In the genomic region with DNA sequence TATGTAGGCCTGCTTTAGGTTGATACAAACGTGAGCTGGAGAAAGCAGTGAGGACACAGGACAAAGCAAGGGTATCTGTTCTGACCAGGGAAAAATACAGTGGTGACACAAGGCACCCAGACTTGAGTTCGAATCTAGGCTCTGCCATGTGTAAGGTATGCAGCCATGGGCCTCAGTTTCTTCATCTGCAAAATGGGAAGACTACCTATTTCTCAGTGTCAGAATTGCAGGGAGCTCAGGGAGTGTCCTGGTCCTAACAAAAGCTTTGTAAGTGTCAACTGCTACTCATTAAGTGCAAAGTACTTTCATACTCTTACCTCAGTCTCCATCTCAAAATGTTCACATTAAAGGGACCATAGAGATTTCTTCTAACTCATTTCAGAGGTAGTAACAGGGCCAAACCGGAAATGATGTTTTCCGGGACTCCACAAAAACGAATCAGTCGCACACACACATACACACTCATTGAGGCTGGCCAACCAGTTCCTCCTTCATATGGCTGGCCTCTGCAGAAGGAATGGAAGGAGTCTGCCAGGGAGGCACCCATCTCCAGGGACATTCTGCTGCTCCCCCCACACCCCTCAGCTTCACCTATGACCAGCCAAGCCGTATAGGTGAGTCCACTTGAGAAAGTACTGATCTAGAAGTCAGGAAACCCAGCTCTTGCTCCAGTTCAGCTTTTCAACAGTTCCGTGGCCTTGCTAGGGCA, we compare ENCODE assay signal across 2 cellular contexts.
TF ChIP-seq lines count a peak whose summit lies in the region.

No MANE protein-coding gene starts in this region.

TF ChIP-seq in SK-N-SH, 30 proteins besides CTCF, POLR2A, EP300 and RAD21 (continued from another document):
- TF ChIP-seq TCF12 (IDR thresholded peaks at IDR 0.05) (no peak), FOSL2 (IDR thresholded peaks at IDR 0.05; ENCODE audit: borderline replicate concordance, low read depth) (no peak), RCOR1 (IDR thresholded peaks at IDR 0.05; ENCODE audit: low read length) (no peak), FOXJ3 (CRISPR knock-in tag; IDR thresholded peaks at IDR 0.05) (no peak), NFIC (IDR thresholded peaks at IDR 0.05; ENCODE audit: borderline replicate concordance) (no peak), CHD2 (IDR thresholded peaks at IDR 0.05; ENCODE audit: low read length, partially characterized antibody) (no peak)
- TF ChIP-seq, protein P1, sequence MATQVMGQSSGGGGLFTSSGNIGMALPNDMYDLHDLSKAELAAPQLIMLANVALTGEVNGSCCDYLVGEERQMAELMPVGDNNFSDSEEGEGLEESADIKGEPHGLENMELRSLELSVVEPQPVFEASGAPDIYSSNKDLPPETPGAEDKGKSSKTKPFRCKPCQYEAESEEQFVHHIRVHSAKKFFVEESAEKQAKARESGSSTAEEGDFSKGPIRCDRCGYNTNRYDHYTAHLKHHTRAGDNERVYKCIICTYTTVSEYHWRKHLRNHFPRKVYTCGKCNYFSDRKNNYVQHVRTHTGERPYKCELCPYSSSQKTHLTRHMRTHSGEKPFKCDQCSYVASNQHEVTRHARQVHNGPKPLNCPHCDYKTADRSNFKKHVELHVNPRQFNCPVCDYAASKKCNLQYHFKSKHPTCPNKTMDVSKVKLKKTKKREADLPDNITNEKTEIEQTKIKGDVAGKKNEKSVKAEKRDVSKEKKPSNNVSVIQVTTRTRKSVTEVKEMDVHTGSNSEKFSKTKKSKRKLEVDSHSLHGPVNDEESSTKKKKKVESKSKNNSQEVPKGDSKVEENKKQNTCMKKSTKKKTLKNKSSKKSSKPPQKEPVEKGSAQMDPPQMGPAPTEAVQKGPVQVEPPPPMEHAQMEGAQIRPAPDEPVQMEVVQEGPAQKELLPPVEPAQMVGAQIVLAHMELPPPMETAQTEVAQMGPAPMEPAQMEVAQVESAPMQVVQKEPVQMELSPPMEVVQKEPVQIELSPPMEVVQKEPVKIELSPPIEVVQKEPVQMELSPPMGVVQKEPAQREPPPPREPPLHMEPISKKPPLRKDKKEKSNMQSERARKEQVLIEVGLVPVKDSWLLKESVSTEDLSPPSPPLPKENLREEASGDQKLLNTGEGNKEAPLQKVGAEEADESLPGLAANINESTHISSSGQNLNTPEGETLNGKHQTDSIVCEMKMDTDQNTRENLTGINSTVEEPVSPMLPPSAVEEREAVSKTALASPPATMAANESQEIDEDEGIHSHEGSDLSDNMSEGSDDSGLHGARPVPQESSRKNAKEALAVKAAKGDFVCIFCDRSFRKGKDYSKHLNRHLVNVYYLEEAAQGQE (IDR thresholded peaks at IDR 0.05; ENCODE audit: low read depth, low read length): no peak
- TF ChIP-seq, protein P2, sequence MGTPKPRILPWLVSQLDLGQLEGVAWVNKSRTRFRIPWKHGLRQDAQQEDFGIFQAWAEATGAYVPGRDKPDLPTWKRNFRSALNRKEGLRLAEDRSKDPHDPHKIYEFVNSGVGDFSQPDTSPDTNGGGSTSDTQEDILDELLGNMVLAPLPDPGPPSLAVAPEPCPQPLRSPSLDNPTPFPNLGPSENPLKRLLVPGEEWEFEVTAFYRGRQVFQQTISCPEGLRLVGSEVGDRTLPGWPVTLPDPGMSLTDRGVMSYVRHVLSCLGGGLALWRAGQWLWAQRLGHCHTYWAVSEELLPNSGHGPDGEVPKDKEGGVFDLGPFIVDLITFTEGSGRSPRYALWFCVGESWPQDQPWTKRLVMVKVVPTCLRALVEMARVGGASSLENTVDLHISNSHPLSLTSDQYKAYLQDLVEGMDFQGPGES (IDR thresholded peaks at IDR 0.05; ENCODE audit: low read depth, low read length): no peak
TF ChIP-seq in SK-N-SH: peak in this region for 0.

TF ChIP-seq in SK-N-SH treated with all-trans-retinoic acid at 6 μM for 48 hours, 23 proteins besides CTCF, POLR2A, EP300 and RAD21 (continued from another document):
- TF ChIP-seq, protein P3, sequence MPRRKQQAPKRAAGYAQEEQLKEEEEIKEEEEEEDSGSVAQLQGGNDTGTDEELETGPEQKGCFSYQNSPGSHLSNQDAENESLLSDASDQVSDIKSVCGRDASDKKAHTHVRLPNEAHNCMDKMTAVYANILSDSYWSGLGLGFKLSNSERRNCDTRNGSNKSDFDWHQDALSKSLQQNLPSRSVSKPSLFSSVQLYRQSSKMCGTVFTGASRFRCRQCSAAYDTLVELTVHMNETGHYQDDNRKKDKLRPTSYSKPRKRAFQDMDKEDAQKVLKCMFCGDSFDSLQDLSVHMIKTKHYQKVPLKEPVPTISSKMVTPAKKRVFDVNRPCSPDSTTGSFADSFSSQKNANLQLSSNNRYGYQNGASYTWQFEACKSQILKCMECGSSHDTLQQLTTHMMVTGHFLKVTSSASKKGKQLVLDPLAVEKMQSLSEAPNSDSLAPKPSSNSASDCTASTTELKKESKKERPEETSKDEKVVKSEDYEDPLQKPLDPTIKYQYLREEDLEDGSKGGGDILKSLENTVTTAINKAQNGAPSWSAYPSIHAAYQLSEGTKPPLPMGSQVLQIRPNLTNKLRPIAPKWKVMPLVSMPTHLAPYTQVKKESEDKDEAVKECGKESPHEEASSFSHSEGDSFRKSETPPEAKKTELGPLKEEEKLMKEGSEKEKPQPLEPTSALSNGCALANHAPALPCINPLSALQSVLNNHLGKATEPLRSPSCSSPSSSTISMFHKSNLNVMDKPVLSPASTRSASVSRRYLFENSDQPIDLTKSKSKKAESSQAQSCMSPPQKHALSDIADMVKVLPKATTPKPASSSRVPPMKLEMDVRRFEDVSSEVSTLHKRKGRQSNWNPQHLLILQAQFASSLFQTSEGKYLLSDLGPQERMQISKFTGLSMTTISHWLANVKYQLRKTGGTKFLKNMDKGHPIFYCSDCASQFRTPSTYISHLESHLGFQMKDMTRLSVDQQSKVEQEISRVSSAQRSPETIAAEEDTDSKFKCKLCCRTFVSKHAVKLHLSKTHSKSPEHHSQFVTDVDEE (CRISPR knock-in tag; IDR thresholded peaks at IDR 0.05): no peak
